ENCODE assay signal across 7 cellular contexts in the genomic region with DNA sequence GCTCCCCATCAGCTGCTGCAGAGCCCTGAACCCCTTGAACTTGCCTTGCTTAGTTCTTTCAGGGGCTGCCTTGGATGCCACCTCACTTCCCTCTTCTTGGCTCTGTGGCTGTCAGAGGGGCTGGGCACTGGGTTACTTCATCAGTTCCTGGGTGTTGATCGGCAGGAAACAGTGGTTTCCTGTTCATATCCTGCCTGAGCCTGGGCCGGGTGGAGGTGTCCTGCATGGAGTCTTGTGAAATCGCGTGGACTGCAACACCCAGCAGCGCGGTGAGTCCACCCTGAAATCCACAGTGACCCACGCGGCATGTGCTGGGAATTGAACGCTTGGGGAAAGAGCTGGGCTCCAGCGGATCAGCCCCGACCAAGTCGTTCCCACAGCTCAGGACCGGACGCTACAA.
DNase-seq lines count a peak whose midpoint lies in the region; ATAC-seq, FAIRE-seq and TF ChIP-seq lines count a peak whose summit lies in the region.

No MANE protein-coding gene starts in this region.

- peak; percentile 84 for DNase-seq in activated CD4-positive, alpha-beta T cell treated with anti-CD3 and anti-CD28 coated beads, Interleukin-2, amount 10 ng/mL, durations not matched to agents 24 days and 14 days
- DNase-seq in globus pallidus (ENCODE audit: low spot score) (peak; percentile 57), D721Med (ENCODE audit: insufficient read length, low spot score) (no peak), NCI-H748 treated with DMSO at 0.1 percent for 48 hours (lab: John Stamatoyannopoulos, UW) (no peak)
- peak; percentile 20 to 21 for DNase-seq in stimulated activated CD8-positive, alpha-beta memory T cell treated with anti-CD3 and anti-CD28 coated beads, Interleukin-2, amount 100 ng/mL, for 48 hours (ENCODE audit: low read depth in 2 of 2)

- no peak for FAIRE-seq in D721Med (lab: Jason Lieb, UNC)

- ATAC-seq in HG02884 (IDR thresholded peaks at IDR 0.05; ENCODE audit: unreplicated experiment) (peak; percentile 41), GM18517 (IDR thresholded peaks at IDR 0.05; ENCODE audit: unreplicated experiment) (no peak)

- peaks cover 34% of the 10 kb centered on the region for H3K4me1 Mint-ChIP-seq in activated CD4-positive, alpha-beta T cell treated with anti-CD3 and anti-CD28 coated beads, Interleukin-2, amount 10 ng/mL, durations not matched to agents 24 days and 14 days

- H3K4me3 Mint-ChIP-seq in activated CD4-positive, alpha-beta T cell treated with anti-CD3 and anti-CD28 coated beads, Interleukin-2, amount 10 ng/mL, durations not matched to agents 24 days and 14 days, result peak overlapping the region; percentile 76

- no peak for TF ChIP-seq CTCF in D721Med (IDR thresholded peaks at IDR 0.05; ENCODE audit: insufficient read depth, missing control alignments)

- H3K9me3 Mint-ChIP-seq in activated CD4-positive, alpha-beta T cell treated with anti-CD3 and anti-CD28 coated beads, Interleukin-2, amount 10 ng/mL, durations not matched to agents 24 days and 14 days, result no peaks in the 10 kb centered on the region

- intact Hi-C loops in activated CD4-positive, alpha-beta T cell treated with anti-CD3 and anti-CD28 coated beads, Interleukin-2, amount 10 ng/mL, durations not matched to agents 24 days and 14 days (cut with micrococcal nuclease), result loop anchor here (2.0 to 5.0 kb wide), 2 partner anchors 115 to 1172 kb away; a partner anchor contains a TSS

- no peaks in the 10 kb centered on the region for H3K36me3 Mint-ChIP-seq in activated CD4-positive, alpha-beta T cell treated with anti-CD3 and anti-CD28 coated beads, Interleukin-2, amount 10 ng/mL, durations not matched to agents 24 days and 14 days (ENCODE audit: low read depth)

- H3K27ac Mint-ChIP-seq in activated CD4-positive, alpha-beta T cell treated with anti-CD3 and anti-CD28 coated beads, Interleukin-2, amount 10 ng/mL, durations not matched to agents 24 days and 14 days, result peak overlapping the region; percentile 43

- H3K27me3 Mint-ChIP-seq in activated CD4-positive, alpha-beta T cell treated with anti-CD3 and anti-CD28 coated beads, Interleukin-2, amount 10 ng/mL, durations not matched to agents 24 days and 14 days, result peaks cover 2% of the 10 kb centered on the region

Comparison
In these comparisons a context has a peak if more than half of its experiments do, and no peak if none do; other contexts are left out.
1. DNase-seq: peak in activated CD4-positive, alpha-beta T cell treated with anti-CD3 and anti-CD28 coated beads, Interleukin-2, amount 10 ng/mL, durations not matched to agents 24 days and 14 days (single experiment), globus pallidus (single experiment) and stimulated activated CD8-positive, alpha-beta memory T cell treated with anti-CD3 and anti-CD28 coated beads, Interleukin-2, amount 100 ng/mL, for 48 hours (2 of 2); none in D721Med (single experiment) and NCI-H748 treated with DMSO at 0.1 percent for 48 hours (single experiment).